Comparison of ENCODE assay signal across 10 cellular contexts in the genomic region with DNA sequence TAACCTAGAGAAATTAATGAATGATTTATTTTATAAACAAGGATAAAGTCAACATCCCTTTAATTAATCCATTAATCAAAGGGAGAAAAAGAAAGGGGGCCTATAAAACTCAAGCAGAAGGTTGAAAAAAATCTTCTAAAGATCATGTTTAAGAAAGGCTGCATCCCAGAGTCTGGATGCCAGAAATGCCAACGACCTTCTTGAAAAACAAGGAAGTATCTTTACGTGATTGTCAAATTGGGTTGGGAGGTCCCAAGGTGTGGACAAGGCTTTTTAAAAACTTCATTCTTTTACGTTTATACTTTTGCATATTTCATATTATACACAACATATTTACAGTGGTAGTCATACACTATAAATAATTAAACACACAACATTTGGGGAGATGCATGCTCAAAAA. TPM values are rescaled to one million over a fixed set of nuclear protein-coding genes. Genes with fewer than 3 reads are reported as not detected.
DNase-seq lines count a peak whose midpoint lies in the region; ATAC-seq and TF ChIP-seq lines count a peak whose summit lies in the region.
"Had no signal": no experiment of that assay in that cellular context is flagged by ENCODE, and none has a peak within 500 bp of the region (broad histone marks: within the 10 kb centered on the region; RNA-seq: fewer than 3 reads in every experiment).

No MANE protein-coding gene starts in this region.

- H3K4me2 ChIP-seq in KMS-11 (peak overlapping the region; percentile 87), neural progenitor cell (peak overlapping the region; percentile 72)

- H3K9ac ChIP-seq in KMS-11 (peak overlapping the region; percentile 95; the same call in 1 of the 2 replicates), neural progenitor cell (peak overlapping the region; percentile 95)

- no peaks in the 10 kb centered on the region for H3K9me3 ChIP-seq in neural progenitor cell (ENCODE audit: low read depth)

- no peak for TF ChIP-seq CTCF in AG09309 (IDR thresholded peaks at IDR 0.05; ENCODE audit: control insufficient read depth, insufficient read depth, low read depth, low read length, missing control alignments)
- no peak for TF ChIP-seq CTCF in KMS-11 (conservative IDR thresholded peaks at IDR 0.05; ENCODE audit: low read depth, low read length)
- no peak for TF ChIP-seq CTCF in dorsolateral prefrontal cortex (IDR thresholded peaks at IDR 0.05 in 54 of 56, conservative IDR thresholded peaks at IDR 0.05 in 2 of 56; ENCODE audit: low read depth in 1 of 56, partially characterized antibody in 56 of 56)
- no peak for TF ChIP-seq CTCF in neural progenitor cell (IDR thresholded peaks at IDR 0.05)

- H3F3A ChIP-seq in neural progenitor cell (ENCODE audit: low read depth): peaks cover 16% of the 10 kb centered on the region

- H3K4me3 Mint-ChIP-seq in neural progenitor cell: no peak overlapping the region
- H3K4me3 Mint-ChIP-seq in stimulated activated naive B cell treated with anti-CD40 and anti-IgM and Interleukin-4, amounts not matched to agents 10 μg/mL and 1 μg/mL and 100 μg/mL, for 72 hours: no peak overlapping the region

- no peaks in the 10 kb centered on the region for H3K9me3 Mint-ChIP-seq in neural progenitor cell
- H3K9me3 Mint-ChIP-seq in stimulated activated naive B cell treated with anti-CD40 and anti-IgM and Interleukin-4, amounts not matched to agents 10 μg/mL and 1 μg/mL and 100 μg/mL, for 72 hours: no peaks in the 10 kb centered on the region

- DNase-seq in AG09309 (ENCODE audit: low read depth): no peak
- no peak for DNase-seq in dorsolateral prefrontal cortex
- DNase-seq in neural progenitor cell (ENCODE audit: low spot score): no peak
- no peak for DNase-seq in HK-2 (ENCODE audit: unreplicated experiment)
- no peak for DNase-seq in SKM-1 treated with dmso at 0.1 percent for 144 hours (lab: John Stamatoyannopoulos, UW; ENCODE audit: unreplicated experiment)
- no peak for DNase-seq in stimulated activated naive B cell treated with anti-CD40 and anti-IgM and Interleukin-4, amounts not matched to agents 10 μg/mL and 1 μg/mL and 100 μg/mL, for 72 hours
- DNase-seq in NCI-H345 (lab: John Stamatoyannopoulos, UW): no peak
- DNase-seq: COR-L47, KBM-7 had no signal

- H2AFZ ChIP-seq in KMS-11 (ENCODE audit: low read depth) (no peak overlapping the region), neural progenitor cell (replicated peaks) (no peak overlapping the region)

- H3K27me3 Mint-ChIP-seq in neural progenitor cell (ENCODE audit: insufficient read depth, low read depth): no peaks in the 10 kb centered on the region
- no peaks in the 10 kb centered on the region for H3K27me3 Mint-ChIP-seq in stimulated activated naive B cell treated with anti-CD40 and anti-IgM and Interleukin-4, amounts not matched to agents 10 μg/mL and 1 μg/mL and 100 μg/mL, for 72 hours

- intact Hi-C loops in dorsolateral prefrontal cortex (cut with DNase I): no loop called here

- H3K36me3 ChIP-seq in KMS-11 (ENCODE audit: insufficient read depth) (no peaks in the 10 kb centered on the region), neural progenitor cell (no peaks in the 10 kb centered on the region)

- H3K27ac Mint-ChIP-seq in neural progenitor cell: no peak overlapping the region
- H3K27ac Mint-ChIP-seq in stimulated activated naive B cell treated with anti-CD40 and anti-IgM and Interleukin-4, amounts not matched to agents 10 μg/mL and 1 μg/mL and 100 μg/mL, for 72 hours: no peak overlapping the region

- H3K27ac ChIP-seq in KMS-11: no peak overlapping the region; the same call in 1 of the 2 replicates
- H3K27ac ChIP-seq in dorsolateral prefrontal cortex: no peak overlapping the region
- H3K27ac ChIP-seq in neural progenitor cell: no peak overlapping the region

- H3K27me3 ChIP-seq in KMS-11 (ENCODE audit: insufficient read depth, low read depth) (no peaks in the 10 kb centered on the region), dorsolateral prefrontal cortex (no peaks in the 10 kb centered on the region), neural progenitor cell (no peaks in the 10 kb centered on the region)

- no peak for ATAC-seq in stimulated activated naive B cell treated with anti-CD40 and anti-IgM and Interleukin-4, amounts not matched to agents 10 μg/mL and 1 μg/mL and 100 μg/mL, for 72 hours (replicated peaks)

- H4K20me1 ChIP-seq in KMS-11 (ENCODE audit: insufficient read depth): no peaks in the 10 kb centered on the region
- peaks cover 38% of the 10 kb centered on the region for H4K20me1 ChIP-seq in neural progenitor cell (ENCODE audit: low read depth)

- peaks cover 8% of the 10 kb centered on the region for H3K4me1 Mint-ChIP-seq in neural progenitor cell
- peaks cover 9 to 12% of the 10 kb centered on the region in 2 donors for H3K4me1 Mint-ChIP-seq in stimulated activated naive B cell treated with anti-CD40 and anti-IgM and Interleukin-4, amounts not matched to agents 10 μg/mL and 1 μg/mL and 100 μg/mL, for 72 hours

- peaks cover 4% of the 10 kb centered on the region for H3K36me3 Mint-ChIP-seq in neural progenitor cell
- peaks cover 3 to 8% of the 10 kb centered on the region in 2 donors for H3K36me3 Mint-ChIP-seq in stimulated activated naive B cell treated with anti-CD40 and anti-IgM and Interleukin-4, amounts not matched to agents 10 μg/mL and 1 μg/mL and 100 μg/mL, for 72 hours

- H3K79me2 ChIP-seq in KMS-11 (ENCODE audit: insufficient read depth, low read depth) (peaks cover 49% of the 10 kb centered on the region), neural progenitor cell (ENCODE audit: low read depth) (peaks cover 67% of the 10 kb centered on the region)

- peaks cover 21% of the 10 kb centered on the region for H3K4me1 ChIP-seq in KMS-11 (ENCODE audit: low read depth, poor library complexity, severe bottlenecking)
- H3K4me1 ChIP-seq in neural progenitor cell: peaks cover 10% of the 10 kb centered on the region

- H3K4me3 ChIP-seq in AG09309 (ENCODE audit: control insufficient read depth, low read depth, low read length) (peak overlapping the region; percentile 97), KMS-11 (IDR thresholded peaks at IDR 0.05; ENCODE audit: insufficient read depth, low read depth, low read length) (no peak overlapping the region), dorsolateral prefrontal cortex (peak overlapping the region in 58 of 59 donors; percentile 43 to 99 (median 90)), neural progenitor cell (peak overlapping the region; percentile 84)

RNA-seq across cellular contexts. Expression of a gene that starts 1.6 kb away (rescaled TPM):
- total RNA-seq in dorsolateral prefrontal cortex (100 to 1,000 TPM in 1 of 120 experiments, 10 to 100 TPM in 119; 54.8 to 101 (median 75.7) TPM), neural progenitor cell (ENCODE audit: low replicate concordance) (35.2 and 52.5 TPM in 2 replicates)
